In genomic region chr3:160094562-160094961, GRCh38 we compare ENCODE assay signal across 15 cellular contexts.
DNase-seq lines count a peak whose midpoint lies in the region; ATAC-seq and TF ChIP-seq lines count a peak whose summit lies in the region.
"Had no signal": no experiment of that assay in that cellular context is flagged by ENCODE, and none has a peak within 500 bp of the region (broad histone marks: within the 10 kb centered on the region; RNA-seq: fewer than 3 reads in every experiment).

No MANE protein-coding gene starts in this region.

- WGBS in esophagus squamous epithelium, 2 donors, result 75 to 85% methylated on average over 4 of the region's 4 CpGs
- WGBS in liver, result 90% methylated on average over 4 of the region's 4 CpGs
- 96% methylated on average over 4 of the region's 4 CpGs for WGBS in smooth muscle cell (ENCODE audit: low lambda C conversion rate)

- no peak for TF ChIP-seq POLR2A in esophagus squamous epithelium (IDR thresholded peaks at IDR 0.05)

- no peaks in the 10 kb centered on the region for H3K4me1 Mint-ChIP-seq in WTC11
- H3K4me1 Mint-ChIP-seq: CD4-positive, alpha-beta memory T cell had no signal

- H4K20me1 ChIP-seq in smooth muscle cell (ENCODE audit: low read depth), result no peaks in the 10 kb centered on the region

- no peaks in the 10 kb centered on the region for H3K36me3 Mint-ChIP-seq in WTC11
- H3K36me3 Mint-ChIP-seq: CD4-positive, alpha-beta memory T cell had no signal

- peaks cover 0 to 19% (median 0%) of the 10 kb centered on the region in 3 donors for H3K4me1 ChIP-seq in esophagus squamous epithelium
- no peaks in the 10 kb centered on the region for H3K4me1 ChIP-seq in liver (ENCODE audit: control insufficient read depth in 4 of 4, insufficient read depth in 4 of 4, low read length in 3 of 4)
- H3K4me1 ChIP-seq in smooth muscle cell (ENCODE audit: low read depth), result no peaks in the 10 kb centered on the region
- H3K4me1 ChIP-seq: HAP-1 had no signal

- TF ChIP-seq CTCF in coronary artery (IDR thresholded peaks at IDR 0.05) (no peak), esophagus squamous epithelium (IDR thresholded peaks at IDR 0.05) (no peak), liver (IDR thresholded peaks at IDR 0.05; ENCODE audit: low read depth, low read length, missing input control) (no peak), WTC11 (IDR thresholded peaks at IDR 0.05) (no peak), smooth muscle cell (IDR thresholded peaks at IDR 0.05; ENCODE audit: borderline replicate concordance, insufficient read depth, poor library complexity, severe bottlenecking) (no peak)

- H3K36me3 ChIP-seq in esophagus squamous epithelium (no peaks in the 10 kb centered on the region), liver (ENCODE audit: control insufficient read depth in 4 of 4, insufficient read depth in 3 of 4, low read depth in 1 of 4, low read length in 3 of 4) (no peaks in the 10 kb centered on the region), smooth muscle cell (ENCODE audit: low read depth) (no peaks in the 10 kb centered on the region)
- H3K36me3 ChIP-seq: HAP-1 had no signal

- no peak overlapping the region for H3K4me3 Mint-ChIP-seq in WTC11
- H3K4me3 Mint-ChIP-seq: CD4-positive, alpha-beta memory T cell; HFFc6 had no signal

- H3K27ac Mint-ChIP-seq in WTC11, result no peak overlapping the region
- H3K27ac Mint-ChIP-seq: CD4-positive, alpha-beta memory T cell; HFFc6 had no signal

- no peaks in the 10 kb centered on the region for H3K79me2 ChIP-seq in smooth muscle cell (ENCODE audit: low read depth)

- H3K9ac ChIP-seq in liver (ENCODE audit: low read depth in 1 of 2, low read length in 2 of 2), result no peak overlapping the region
- H3K9ac ChIP-seq in smooth muscle cell (ENCODE audit: low read depth), result no peak overlapping the region

- POLR2A ChIA-PET in WTC11 (lab: Charles Lee), result no interaction called here

- H3K27ac ChIP-seq in coronary artery, result no peak overlapping the region
- H3K27ac ChIP-seq in esophagus squamous epithelium, result peak overlapping the region in 3 of 4 donors; percentile 38 to 88 (median 75)
- no peak overlapping the region for H3K27ac ChIP-seq in liver (ENCODE audit: low read depth in 1 of 2, low read length in 2 of 2)
- H3K27ac ChIP-seq in smooth muscle cell (ENCODE audit: low read depth), result no peak overlapping the region

- CTCF ChIA-PET in WTC11 (lab: Charles Lee), result interaction anchor here (0.7 to 1.5 kb wide), 2 partner anchors 116 to 202 kb away, joined by 4 read pairs; no protein-coding TSS in a partner anchor

- DNase-seq in coronary artery (ENCODE audit: low spot score) (peak; percentile 3), esophagus squamous epithelium (lab: John Stamatoyannopoulos, UW) (no peak), WTC11 (ENCODE audit: low spot score) (no peak), smooth muscle cell (lab: John Stamatoyannopoulos, UW; ENCODE audit: unreplicated experiment) (no peak)
- DNase-seq: C1 segment of cervical spinal cord; Calu3; CD4-positive, alpha-beta memory T cell; COR-L47; DMS53; DND-41; GOT3; HFFc6 had no signal

- H2AFZ ChIP-seq in smooth muscle cell (ENCODE audit: low read depth), result no peak overlapping the region

- intact Hi-C loops in esophagus squamous epithelium (cut with DNase I), result no loop called here

- no peak for ATAC-seq in WTC11
- ATAC-seq in HG03175 (IDR thresholded peaks at IDR 0.05; ENCODE audit: unreplicated experiment), result no peak

- H3F3A ChIP-seq in smooth muscle cell (ENCODE audit: low read depth), result no peaks in the 10 kb centered on the region

- H3K27me3 ChIP-seq in esophagus squamous epithelium (no peaks in the 10 kb centered on the region), liver (ENCODE audit: control insufficient read depth in 4 of 4, insufficient read depth in 4 of 4, low read length in 3 of 4) (peaks cover 0 to 2% (median 0%) of the 10 kb centered on the region in 4 donors), smooth muscle cell (ENCODE audit: low read depth) (no peaks in the 10 kb centered on the region)

- H3K27me3 Mint-ChIP-seq in WTC11 (ENCODE audit: low read depth), result no peaks in the 10 kb centered on the region
- H3K27me3 Mint-ChIP-seq: CD4-positive, alpha-beta memory T cell had no signal

- peaks cover 2% of the 10 kb centered on the region; the same call in 1 of the 2 replicates for H3K9me3 Mint-ChIP-seq in WTC11
- H3K9me3 Mint-ChIP-seq: HFFc6 had no signal

- H3K4me3 ChIP-seq in coronary artery (no peak overlapping the region), esophagus squamous epithelium (no peak overlapping the region), liver (ENCODE audit: low read depth in 1 of 3, low read length in 3 of 3) (no peak overlapping the region), smooth muscle cell (no peak overlapping the region)
- H3K4me3 ChIP-seq: HAP-1 had no signal

- H3K4me2 ChIP-seq in smooth muscle cell, result no peak overlapping the region

- H3K9me3 ChIP-seq in esophagus squamous epithelium (no peaks in the 10 kb centered on the region), liver (ENCODE audit: control insufficient read depth in 4 of 4, low read length in 3 of 4) (no peaks in the 10 kb centered on the region), smooth muscle cell (replicated peaks; ENCODE audit: low read depth) (no peaks in the 10 kb centered on the region)
- H3K9me3 ChIP-seq: HAP-1 had no signal

- no peak for TF ChIP-seq RAD21 in liver (IDR thresholded peaks at IDR 0.05)

TF ChIP-seq in liver, 16 proteins besides CTCF, POLR2A, EP300 and RAD21:
- TF ChIP-seq HNF4A (conservative IDR thresholded peaks at IDR 0.05), result peak; percentile 25 to 35
- no peak for TF ChIP-seq FOXA1 (IDR thresholded peaks at IDR 0.05)
- peak; percentile 63 to 70 for TF ChIP-seq RXRA (IDR thresholded peaks at IDR 0.05)
TF ChIP-seq in liver: peak in this region for 2.

TF ChIP-seq in WTC11, 78 proteins besides CTCF, POLR2A, EP300 and RAD21 (continues in another document):
- TF ChIP-seq TP53 (CRISPR knock-in tag; IDR thresholded peaks at IDR 0.05), result no peak
- TF ChIP-seq ZNF263 (CRISPR knock-in tag; IDR thresholded peaks at IDR 0.05; ENCODE audit: low read depth), result no peak
- TF ChIP-seq FOXP4 (CRISPR knock-in tag; IDR thresholded peaks at IDR 0.05), result no peak
- TF ChIP-seq ZNF512 (CRISPR knock-in tag; IDR thresholded peaks at IDR 0.05; ENCODE audit: borderline replicate concordance), result no peak
- no peak for TF ChIP-seq CREM (CRISPR knock-in tag; IDR thresholded peaks at IDR 0.05)
- no peak for TF ChIP-seq ARID4B (CRISPR knock-in tag; IDR thresholded peaks at IDR 0.05; ENCODE audit: borderline replicate concordance)

Comparison
In these comparisons a context has a peak if more than half of its experiments do, and no peak if none do; other contexts are left out.
1. H3K27ac ChIP-seq: peak in esophagus squamous epithelium (3 of 4); none in coronary artery (0 of 2), liver (0 of 2) and smooth muscle cell (single experiment).